ENCODE assay signal across 8 cellular contexts in genomic region chr9:72364679-72365524, GRCh38. TPM values are rescaled to one million over a fixed set of nuclear protein-coding genes. Genes with fewer than 3 reads are reported as not detected.
A peak's percentile ranks its signal among the peaks of the same experiment; 100 is the strongest.
DNase-seq lines count a peak whose midpoint lies in the region; ATAC-seq and TF ChIP-seq lines count a peak whose summit lies in the region.

A gene with protein sequence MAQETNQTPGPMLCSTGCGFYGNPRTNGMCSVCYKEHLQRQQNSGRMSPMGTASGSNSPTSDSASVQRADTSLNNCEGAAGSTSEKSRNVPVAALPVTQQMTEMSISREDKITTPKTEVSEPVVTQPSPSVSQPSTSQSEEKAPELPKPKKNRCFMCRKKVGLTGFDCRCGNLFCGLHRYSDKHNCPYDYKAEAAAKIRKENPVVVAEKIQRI (minus strand): TSS chr9:72365208. CDS start chr9:72360778, 4,430 bp downstream.

- H3K36me3 ChIP-seq in DND-41 (ENCODE audit: insufficient read depth, low read length) = peaks cover 34% of the 10 kb centered on the region
- H3K36me3 ChIP-seq in KOPT-K1 (ENCODE audit: insufficient read depth, low read length) = peaks cover 23% of the 10 kb centered on the region
- no peaks in the 10 kb centered on the region for H3K36me3 ChIP-seq in fibroblast of lung (ENCODE audit: control insufficient read depth, insufficient read depth, low read length)
- peaks cover 0 to 4% (median 0%) of the 10 kb centered on the region in 3 experiments for H3K36me3 ChIP-seq in naive thymus-derived CD4-positive, alpha-beta T cell (ENCODE audit: control insufficient read depth in 2 of 3, insufficient read depth in 3 of 3, low read length in 3 of 3)

- DNase-seq in DND-41 (peak; percentile 90), RPMI7951 (ENCODE audit: low read depth) (peak; percentile 97), fibroblast of lung (ENCODE audit: low read depth in 2 of 2) (peak; percentile 97 to 98)
- DNase-seq in activated T-helper 1 cell treated with anti-CD3 and anti-CD28 coated beads, Interleukin-2, amount 50 U/mL, for 16 hours (ENCODE audit: low read depth in 1 of 2, low spot score in 1 of 2) = peak; percentile 83 to 90
- peak; percentile 88 to 93 (median 90) for DNase-seq in naive thymus-derived CD4-positive, alpha-beta T cell
- DNase-seq in stimulated activated naive B cell treated with anti-CD40 and anti-IgM and Interleukin-4, amounts not matched to agents 10 μg/mL and 1 μg/mL and 100 μg/mL, for 72 hours = peak; percentile 91

- H3K27ac ChIP-seq in DND-41 (ENCODE audit: low read length) (peak within 1 kb of the TSS; percentile 93), KOPT-K1 (ENCODE audit: low read depth, low read length, poor library complexity, severe bottlenecking) (peak within 1 kb of the TSS; percentile 90), fibroblast of lung (ENCODE audit: insufficient read depth, low read length) (peak within 1 kb of the TSS; percentile 98)
- peak within 1 kb of the TSS; percentile 94 for H3K27ac ChIP-seq in naive thymus-derived CD4-positive, alpha-beta T cell (ENCODE audit: low read depth, low read length)

- TF ChIP-seq CTCF in DND-41 (IDR thresholded peaks at IDR 0.05; ENCODE audit: borderline replicate concordance, extremely low read depth, low read length, poor library complexity, severe bottlenecking) = peak; percentile 7
- no peak for TF ChIP-seq CTCF in fibroblast of lung (conservative IDR thresholded peaks at IDR 0.05 in 1 of 2, IDR thresholded peaks at IDR 0.05 in 1 of 2; ENCODE audit: low read depth in 1 of 2, low read length in 2 of 2)

- H3K4me3 Mint-ChIP-seq in naive thymus-derived CD4-positive, alpha-beta T cell = peak within 1 kb of the TSS; percentile 91 to 99 (median 96)
- peak within 1 kb of the TSS; percentile 88 to 90 for H3K4me3 Mint-ChIP-seq in stimulated activated naive B cell treated with anti-CD40 and anti-IgM and Interleukin-4, amounts not matched to agents 10 μg/mL and 1 μg/mL and 100 μg/mL, for 72 hours

- no peaks in the 10 kb centered on the region for H3K27me3 Mint-ChIP-seq in naive thymus-derived CD4-positive, alpha-beta T cell
- H3K27me3 Mint-ChIP-seq in stimulated activated naive B cell treated with anti-CD40 and anti-IgM and Interleukin-4, amounts not matched to agents 10 μg/mL and 1 μg/mL and 100 μg/mL, for 72 hours = no peaks in the 10 kb centered on the region

- H3K9ac ChIP-seq in DND-41 (ENCODE audit: low read depth, low read length) (peak within 1 kb of the TSS; percentile 78), fibroblast of lung (ENCODE audit: insufficient read depth, low read length) (peak within 1 kb of the TSS; percentile 94)

- intact Hi-C loops in naive thymus-derived CD4-positive, alpha-beta T cell (cut with micrococcal nuclease) = loop anchor here (1.0 to 10.0 kb wide), 22 partner anchors 22 to 1953 kb away; partner anchors contain the start of genes ABHD17B (in 2 of the 2), C9orf85 (in 2 of the 2), KLF9 (in 2 of the 2) and CEMIP2 (in 1 of the 2)

- peaks cover 40% of the 10 kb centered on the region for H4K20me1 ChIP-seq in DND-41 (ENCODE audit: insufficient read depth, low read length)
- peaks cover 3% of the 10 kb centered on the region for H4K20me1 ChIP-seq in fibroblast of lung (ENCODE audit: control insufficient read depth, extremely low read depth, insufficient read depth, low read length)

- H2AFZ ChIP-seq in DND-41 (ENCODE audit: low read depth, low read length) (peak within 1 kb of the TSS; percentile 77), fibroblast of lung (ENCODE audit: low read length) (peak within 1 kb of the TSS; percentile 80)

- H3K9me3 ChIP-seq in DND-41 (ENCODE audit: insufficient read depth, low read length, severe bottlenecking) (no peaks in the 10 kb centered on the region), KOPT-K1 (ENCODE audit: insufficient read depth, low read length, poor library complexity, severe bottlenecking) (no peaks in the 10 kb centered on the region), fibroblast of lung (ENCODE audit: control insufficient read depth, insufficient read depth, low read depth, low read length) (no peaks in the 10 kb centered on the region)
- H3K9me3 ChIP-seq in naive thymus-derived CD4-positive, alpha-beta T cell (ENCODE audit: control insufficient read depth in 2 of 3, low read length in 3 of 3) = no peaks in the 10 kb centered on the region

- H3K4me3 ChIP-seq in DND-41 (ENCODE audit: low read depth in 1 of 2, low read length in 2 of 2) (peak within 1 kb of the TSS; percentile 59 to 83), fibroblast of lung (replicated peaks in 1 of 4; ENCODE audit: control extremely low read depth in 1 of 4, insufficient read depth in 1 of 4, low read depth in 3 of 4, low read length in 4 of 4) (peak within 1 kb of the TSS; percentile 59 to 97 (median 88))
- H3K4me3 ChIP-seq in naive thymus-derived CD4-positive, alpha-beta T cell (ENCODE audit: low read length) = peak within 1 kb of the TSS; percentile 89

- H3K27me3 ChIP-seq in DND-41 (ENCODE audit: insufficient read depth, low read length, poor library complexity) (no peaks in the 10 kb centered on the region), fibroblast of lung (ENCODE audit: control insufficient read depth, insufficient read depth, low read length) (no peaks in the 10 kb centered on the region)
- H3K27me3 ChIP-seq in naive thymus-derived CD4-positive, alpha-beta T cell (ENCODE audit: control insufficient read depth in 2 of 2, insufficient read depth in 2 of 2, low read length in 2 of 2) = no peaks in the 10 kb centered on the region

- H3K27ac Mint-ChIP-seq in naive thymus-derived CD4-positive, alpha-beta T cell = peak within 1 kb of the TSS; percentile 97 to 99 (median 99)
- peak within 1 kb of the TSS; percentile 99 for H3K27ac Mint-ChIP-seq in stimulated activated naive B cell treated with anti-CD40 and anti-IgM and Interleukin-4, amounts not matched to agents 10 μg/mL and 1 μg/mL and 100 μg/mL, for 72 hours

- H3K36me3 Mint-ChIP-seq in naive thymus-derived CD4-positive, alpha-beta T cell = peaks cover 0 to 9% (median 0%) of the 10 kb centered on the region in 5 donors
- H3K36me3 Mint-ChIP-seq in stimulated activated naive B cell treated with anti-CD40 and anti-IgM and Interleukin-4, amounts not matched to agents 10 μg/mL and 1 μg/mL and 100 μg/mL, for 72 hours = peaks cover 5 to 9% of the 10 kb centered on the region in 2 donors

- peaks cover 37% of the 10 kb centered on the region for H3K4me1 ChIP-seq in DND-41 (ENCODE audit: insufficient read depth, low read length)
- peaks cover 3% of the 10 kb centered on the region for H3K4me1 ChIP-seq in fibroblast of lung (ENCODE audit: control insufficient read depth, extremely low read depth, insufficient read depth, low read length)
- H3K4me1 ChIP-seq in naive thymus-derived CD4-positive, alpha-beta T cell (ENCODE audit: control insufficient read depth in 2 of 2, insufficient read depth in 2 of 2, low read length in 2 of 2) = peaks cover 24 to 30% of the 10 kb centered on the region in 2 donors

- CTCF ChIA-PET in naive thymus-derived CD4-positive, alpha-beta T cell (lab: Charles Lee) = interaction anchor here (1.0 kb wide), 1 partner anchor 83 kb away, joined by 3 read pairs; no protein-coding TSS in a partner anchor

- POLR2A ChIA-PET in naive thymus-derived CD4-positive, alpha-beta T cell (lab: Charles Lee) = interaction anchor here (0.6 to 2.8 kb wide), 24 partner anchors 8 to 1946 kb away, joined by 3 to 15 read pairs (median 4); partner anchors contain the start of gene CEMIP2

- peaks cover 0 to 5% (median 0%) of the 10 kb centered on the region in 11 donors for H3K9me3 Mint-ChIP-seq in naive thymus-derived CD4-positive, alpha-beta T cell
- H3K9me3 Mint-ChIP-seq in stimulated activated naive B cell treated with anti-CD40 and anti-IgM and Interleukin-4, amounts not matched to agents 10 μg/mL and 1 μg/mL and 100 μg/mL, for 72 hours = no peaks in the 10 kb centered on the region

- H3K79me2 ChIP-seq in DND-41 (ENCODE audit: insufficient read depth, low read length) (peaks cover 54% of the 10 kb centered on the region), fibroblast of lung (ENCODE audit: control insufficient read depth, insufficient read depth, low read length) (peaks cover 50% of the 10 kb centered on the region)

- H3K4me2 ChIP-seq in DND-41 (ENCODE audit: insufficient read depth, low read length) (peak within 1 kb of the TSS; percentile 92), fibroblast of lung (ENCODE audit: extremely low read depth, insufficient read depth, low read length) (peak within 1 kb of the TSS; percentile 79)

- H3K4me1 Mint-ChIP-seq in naive thymus-derived CD4-positive, alpha-beta T cell = peaks cover 16 to 47% (median 44%) of the 10 kb centered on the region in 7 donors
- peaks cover 19% of the 10 kb centered on the region in 2 donors for H3K4me1 Mint-ChIP-seq in stimulated activated naive B cell treated with anti-CD40 and anti-IgM and Interleukin-4, amounts not matched to agents 10 μg/mL and 1 μg/mL and 100 μg/mL, for 72 hours

- ATAC-seq in DND-41 (ENCODE audit: insufficient read depth, low read depth) (peak; percentile 79), GM21786 (IDR thresholded peaks at IDR 0.05; ENCODE audit: unreplicated experiment) (peak; percentile 78)
- ATAC-seq in naive thymus-derived CD4-positive, alpha-beta T cell = peak; percentile 90
- ATAC-seq in stimulated activated naive B cell treated with anti-CD40 and anti-IgM and Interleukin-4, amounts not matched to agents 10 μg/mL and 1 μg/mL and 100 μg/mL, for 72 hours (replicated peaks) = peak; percentile 88

RNA-seq across cellular contexts. Expression of the gene that starts here (rescaled TPM):
- 92.4 and 115 TPM in 2 replicates for total RNA-seq in RPMI7951 (2014; rRNA removed; shearing (Covaris generic))
- total RNA-seq in fibroblast of lung = 127 and 159 TPM in 2 replicates
- polyA plus RNA-seq in fibroblast of lung = 119 and 153 TPM in 2 replicates
- 131 and 153 TPM in 2 replicates for polyA plus RNA-seq in fibroblast of lung (2012)
- 40.3 and 43.4 TPM in 2 replicates for polyA minus RNA-seq in fibroblast of lung (ENCODE audit: low replicate concordance)
- 100 to 1,000 TPM in 4 of 5 experiments, 10 to 100 TPM in 1; 82.4 to 466 (median 155) TPM for total RNA-seq in naive thymus-derived CD4-positive, alpha-beta T cell
- 10 to 100 TPM; 57.9 to 78.3 TPM for polyA plus RNA-seq in naive thymus-derived CD4-positive, alpha-beta T cell

Comparison
In these comparisons a context has a peak if more than half of its experiments do, and no peak if none do; other contexts are left out.
1. Peak in every context shown above with its lines: DNase-seq, ATAC-seq, H3K4me3 ChIP-seq and H3K27ac ChIP-seq.